In genomic region chr14:77377502-77377844, GRCh38 we compare ENCODE assay signal across 8 cellular contexts. TPM values are rescaled to one million over a fixed set of nuclear protein-coding genes. Genes with fewer than 3 reads are reported as not detected.
A peak's percentile ranks its signal among the peaks of the same experiment; 100 is the strongest.
DNase-seq lines count a peak whose midpoint lies in the region; ATAC-seq and TF ChIP-seq lines count a peak whose summit lies in the region.

No MANE protein-coding gene starts in this region.

- no peak for ATAC-seq in psoas muscle
- no peak for ATAC-seq in stimulated activated naive CD8-positive, alpha-beta T cell treated with anti-CD3 and anti-CD28 coated beads, Interleukin-15, Interleukin-2, amounts not matched to agents 100 U/mL and 50 U/mL, for 24 hours
- no peak for ATAC-seq in GM18868 (IDR thresholded peaks at IDR 0.05; ENCODE audit: unreplicated experiment)

- H3K4me1 ChIP-seq in OCI-LY3 (ENCODE audit: low read length) (peaks cover 38% of the 10 kb centered on the region), psoas muscle (peaks cover 12% of the 10 kb centered on the region)

- peak overlapping the region; percentile 99 for H2AFZ ChIP-seq in OCI-LY3 (ENCODE audit: low read depth, low read length)

- TF ChIP-seq CTCF in GM06990 (IDR thresholded peaks at IDR 0.05; ENCODE audit: insufficient read depth, low read length, poor library complexity, severe bottlenecking) (no peak), OCI-LY3 (IDR thresholded peaks at IDR 0.05; ENCODE audit: low read depth, low read length) (no peak), fibroblast of pulmonary artery (IDR thresholded peaks at IDR 0.05; ENCODE audit: low read length, missing control alignments) (no peak), psoas muscle (IDR thresholded peaks at IDR 0.05) (no peak)

- H3K27me3 ChIP-seq in GM06990 (replicated peaks; ENCODE audit: control insufficient read depth, insufficient read depth, low read length), result no peaks in the 10 kb centered on the region
- no peaks in the 10 kb centered on the region for H3K27me3 ChIP-seq in OCI-LY3 (ENCODE audit: low read depth, low read length)
- no peaks in the 10 kb centered on the region for H3K27me3 ChIP-seq in psoas muscle (ENCODE audit: insufficient read depth in 3 of 3, low read length in 2 of 3)

- H3K36me3 ChIP-seq in GM06990 (ENCODE audit: control insufficient read depth, insufficient read depth, low read length) (no peaks in the 10 kb centered on the region), OCI-LY3 (replicated peaks; ENCODE audit: low read depth, low read length) (peaks cover 11% of the 10 kb centered on the region), psoas muscle (ENCODE audit: insufficient read depth in 1 of 2, low read depth in 1 of 2) (no peaks in the 10 kb centered on the region)

- H3K9ac ChIP-seq in OCI-LY3 (ENCODE audit: low read length), result peak overlapping the region; percentile 97

- H3K4me2 ChIP-seq in OCI-LY3 (ENCODE audit: low read length), result peak overlapping the region; percentile 97

- H3K9me3 ChIP-seq in OCI-LY3 (ENCODE audit: insufficient read depth, low read length), result no peaks in the 10 kb centered on the region
- H3K9me3 ChIP-seq in psoas muscle, result no peaks in the 10 kb centered on the region

- no peaks in the 10 kb centered on the region for H4K20me1 ChIP-seq in OCI-LY3 (ENCODE audit: insufficient read depth, low read length)

- WGBS in psoas muscle, 3 donors, result 12 to 17% (median 15%) methylated on average over 10 of the region's 10 CpGs

- DNase-seq in GM06990 (ENCODE audit: extremely low read depth, insufficient read length) (no peak), fibroblast of pulmonary artery (ENCODE audit: low read depth) (no peak), psoas muscle (no peak), HK-2 (ENCODE audit: unreplicated experiment) (no peak), NCI-H1105 treated with DMSO at 0.1 percent for 48 hours (lab: John Stamatoyannopoulos, UW) (no peak)
- DNase-seq in stimulated activated naive CD8-positive, alpha-beta T cell treated with anti-CD3 and anti-CD28 coated beads, Interleukin-15, Interleukin-2, amounts not matched to agents 100 U/mL and 50 U/mL, for 24 hours, result no peak

- peaks cover 41% of the 10 kb centered on the region for H3K79me2 ChIP-seq in OCI-LY3 (ENCODE audit: low read length)

- intact Hi-C loops in psoas muscle (cut with DNase I), result loop anchor here in 1 of 2 donors (5.0 kb wide), 1 partner anchor 80 kb away; the partner anchor contains the start of genes AHSA1 and VIPAS39

- H3K27ac ChIP-seq in OCI-LY3 (ENCODE audit: low read length) (no peak overlapping the region), psoas muscle (no peak overlapping the region)

- peak overlapping the region; percentile 71 for H3K4me3 ChIP-seq in GM06990 (replicated peaks; ENCODE audit: low read depth, low read length)
- peak overlapping the region; percentile 99 for H3K4me3 ChIP-seq in OCI-LY3 (ENCODE audit: low read length)
- peak overlapping the region; percentile 75 for H3K4me3 ChIP-seq in fibroblast of pulmonary artery (replicated peaks; ENCODE audit: low read depth, low read length)
- H3K4me3 ChIP-seq in psoas muscle, result peak overlapping the region; percentile 92

RNA-seq across cellular contexts. Expression of gene SAMD15, which starts 0.3 kb away (rescaled TPM):
- under 1 TPM in 1 of 4 donors, not detected in 3; 0.21 TPM for total RNA-seq in psoas muscle
- polyA plus RNA-seq in psoas muscle, result under 1 TPM; 0.12 to 0.75 (median 0.17) TPM

RNA-seq across cellular contexts. Expression of gene TMED8, which starts 0.6 kb away (rescaled TPM):
- 1 to 10 TPM; 2.8 to 3.5 (median 3.1) TPM for total RNA-seq in psoas muscle
- polyA plus RNA-seq in psoas muscle, result 1 to 10 TPM; 1.5 to 9.2 (median 2.8) TPM

RNA-seq across cellular contexts. Expression of gene NOXRED1, which starts 45.9 kb away (rescaled TPM):
- under 1 TPM in 3 of 4 donors, not detected in 1; 0.21 to 0.32 (median 0.26) TPM for total RNA-seq in psoas muscle
- polyA plus RNA-seq in psoas muscle, result under 1 TPM; 0.13 to 0.34 (median 0.22) TPM

RNA-seq across cellular contexts. Expression of gene GSTZ1, which starts 56.6 kb away (rescaled TPM):
- 10 to 100 TPM; 17.7 to 56.6 (median 29.7) TPM for total RNA-seq in psoas muscle
- polyA plus RNA-seq in psoas muscle, result 10 to 100 TPM; 17.1 to 32.2 (median 28.9) TPM

RNA-seq across cellular contexts. Expression of gene POMT2, which starts 56.8 kb away (rescaled TPM):
- 10 to 100 TPM; 29.2 to 57.5 (median 36.7) TPM for total RNA-seq in psoas muscle
- polyA plus RNA-seq in psoas muscle, result 10 to 100 TPM; 17.4 to 28.5 (median 24.4) TPM
